In genomic region chr7:45663167-45663921, GRCh38 we compare ENCODE assay signal across 8 cellular contexts.
A peak's percentile ranks its signal among the peaks of the same experiment; 100 is the strongest.
DNase-seq lines count a peak whose midpoint lies in the region; ATAC-seq and TF ChIP-seq lines count a peak whose summit lies in the region.
"Had no signal": no experiment of that assay in that cellular context is flagged by ENCODE, and none has a peak within 500 bp of the region (broad histone marks: within the 10 kb centered on the region; RNA-seq: fewer than 3 reads in every experiment).

No MANE protein-coding gene starts in this region.

- no peak overlapping the region for H3K4me3 ChIP-seq in GM12875 (ENCODE audit: low read depth, low read length)
- no peak overlapping the region for H3K4me3 ChIP-seq in coronary artery

- no peak overlapping the region for H3K4me3 Mint-ChIP-seq in endothelial cell (ENCODE audit: unreplicated experiment)
- no peak overlapping the region for H3K4me3 Mint-ChIP-seq in neural crest cell
- H3K4me3 Mint-ChIP-seq: T-helper 1 cell treated with Interleukin-12 subunit alpha and Interleukin-12 subunit beta and Interleukin-4 antibody, amounts not matched to agents 30 μg/mL and 1 μg/mL, for 36 hours had no signal

- peak; percentile 20 for DNase-seq in NCI-H69 (lab: John Stamatoyannopoulos, UW)
- peak; percentile 58 for DNase-seq in endothelial cell (ENCODE audit: low spot score)
- DNase-seq in neural crest cell (ENCODE audit: low read depth, low spot score): peak; percentile 12
- DNase-seq in coronary artery (ENCODE audit: low spot score): no peak
- DNase-seq in NCI-H524 treated with DMSO at 0.1 percent for 48 hours (lab: John Stamatoyannopoulos, UW): no peak

- no peak overlapping the region for H3K27ac ChIP-seq in coronary artery

- H3K4me1 Mint-ChIP-seq in endothelial cell (ENCODE audit: unreplicated experiment) (peaks cover 12% of the 10 kb centered on the region), neural crest cell (no peaks in the 10 kb centered on the region)

- ATAC-seq in GM21515 (IDR thresholded peaks at IDR 0.05; ENCODE audit: unreplicated experiment): no peak

- H3K36me3 Mint-ChIP-seq in endothelial cell (ENCODE audit: low read depth, unreplicated experiment): peaks cover 29% of the 10 kb centered on the region
- no peaks in the 10 kb centered on the region for H3K36me3 Mint-ChIP-seq in neural crest cell (ENCODE audit: low read depth)

- peak; percentile 81 for TF ChIP-seq CTCF in GM12875 (IDR thresholded peaks at IDR 0.05; ENCODE audit: borderline replicate concordance, insufficient read depth, low read depth, low read length)
- TF ChIP-seq CTCF in endothelial cell (IDR thresholded peaks at IDR 0.05; ENCODE audit: unreplicated experiment): peak; percentile 72
- peak; percentile 59 for TF ChIP-seq CTCF in neural crest cell (conservative IDR thresholded peaks at IDR 0.05)
- no peak for TF ChIP-seq CTCF in coronary artery (IDR thresholded peaks at IDR 0.05)

- H3K27me3 Mint-ChIP-seq in endothelial cell (ENCODE audit: unreplicated experiment) (peaks cover 13% of the 10 kb centered on the region), neural crest cell (ENCODE audit: low read depth) (no peaks in the 10 kb centered on the region)

- no peak overlapping the region for H3K27ac Mint-ChIP-seq in endothelial cell (ENCODE audit: unreplicated experiment)
- H3K27ac Mint-ChIP-seq in neural crest cell (ENCODE audit: unreplicated experiment): no peak overlapping the region
- H3K27ac Mint-ChIP-seq: T-helper 1 cell treated with Interleukin-12 subunit alpha and Interleukin-12 subunit beta and Interleukin-4 antibody, amounts not matched to agents 30 μg/mL and 1 μg/mL, for 36 hours had no signal

- H3K9me3 Mint-ChIP-seq in endothelial cell (ENCODE audit: unreplicated experiment) (no peaks in the 10 kb centered on the region), neural crest cell (no peaks in the 10 kb centered on the region)
- H3K9me3 Mint-ChIP-seq: T-helper 1 cell treated with Interleukin-12 subunit alpha and Interleukin-12 subunit beta and Interleukin-4 antibody, amounts not matched to agents 30 μg/mL and 1 μg/mL, for 36 hours had no signal

Comparison
In these comparisons a context has a peak if more than half of its experiments do, and no peak if none do; other contexts are left out.
1. DNase-seq: peak in NCI-H69 (single experiment), endothelial cell (single experiment) and neural crest cell (single experiment); none in coronary artery (single experiment) and NCI-H524 treated with DMSO at 0.1 percent for 48 hours (single experiment).